Comparison of ENCODE assay signal across 18 cellular contexts in the genomic region with DNA sequence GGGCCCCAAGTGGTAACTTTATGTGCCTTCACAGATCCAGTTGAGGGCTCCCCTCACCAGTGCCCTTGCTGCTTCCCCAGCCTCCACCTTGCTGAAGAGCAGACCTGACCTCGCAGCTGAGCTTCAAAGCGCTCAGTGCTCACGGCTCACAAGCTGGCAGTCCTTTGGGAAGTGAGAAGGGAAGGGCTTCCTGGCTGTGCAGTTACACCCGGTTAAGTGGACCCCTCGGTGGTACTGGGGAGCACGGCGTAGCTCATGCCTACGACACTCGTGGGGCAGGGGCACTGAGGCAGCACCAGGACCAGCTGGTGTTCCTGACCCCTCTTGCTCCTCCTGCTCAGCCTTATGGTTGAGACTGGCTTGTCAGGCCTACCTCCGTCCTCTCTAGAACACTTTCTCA.
DNase-seq lines count a peak whose midpoint lies in the region; ATAC-seq and TF ChIP-seq lines count a peak whose summit lies in the region.
"Had no signal": no experiment of that assay in that cellular context is flagged by ENCODE, and none has a peak within 500 bp of the region (broad histone marks: within the 10 kb centered on the region; RNA-seq: fewer than 3 reads in every experiment).

No MANE protein-coding gene starts in this region.

- peak overlapping the region; percentile 91 for H3K18ac ChIP-seq in IMR-90 (ENCODE audit: low read depth, low read length)

- peak overlapping the region; percentile 75 for H2BK120ac ChIP-seq in IMR-90 (ENCODE audit: low read depth, low read length)

- no peaks in the 10 kb centered on the region for H3K27me3 Mint-ChIP-seq in chondrocyte (ENCODE audit: low read depth)
- no peaks in the 10 kb centered on the region for H3K27me3 Mint-ChIP-seq in T-cell
- H3K27me3 Mint-ChIP-seq in effector memory CD8-positive, alpha-beta T cell = no peaks in the 10 kb centered on the region

- H3K4me1 ChIP-seq in IMR-90 (ENCODE audit: control insufficient read depth, insufficient read depth, low read length) (peaks cover 26% of the 10 kb centered on the region), muscle layer of duodenum (ENCODE audit: control insufficient read depth in 1 of 2, insufficient read depth in 2 of 2, low read length in 2 of 2) (peaks cover 14 to 24% of the 10 kb centered on the region in 2 donors), rectal smooth muscle tissue (ENCODE audit: control insufficient read depth, insufficient read depth, low read length) (peaks cover 38% of the 10 kb centered on the region)
- H3K4me1 ChIP-seq: SJCRH30 had no signal

- H2BK5ac ChIP-seq in IMR-90 (ENCODE audit: low read depth, low read length, poor library complexity, severe bottlenecking) = peak overlapping the region; percentile 69

- H2BK20ac ChIP-seq in IMR-90 (ENCODE audit: low read depth, low read length) = peak overlapping the region; percentile 81

- CTCF ChIA-PET in IMR-90 (lab: Yijun Ruan, JAX) = interaction anchor here (1.7 kb wide), 1 partner anchor 8 kb away, joined by 3 read pairs; no protein-coding TSS in a partner anchor
- CTCF ChIA-PET in T-cell (lab: Charles Lee) = no interaction called here

- peak overlapping the region; percentile 93 for H2AK5ac ChIP-seq in IMR-90 (ENCODE audit: low read depth, low read length)

- TF ChIP-seq RAD21 in IMR-90 (IDR thresholded peaks at IDR 0.05; ENCODE audit: low read length) = no peak

- TF ChIP-seq POLR2A in IMR-90 (IDR thresholded peaks at IDR 0.05; ENCODE audit: low read depth, low read length) = no peak

- H4K8ac ChIP-seq in IMR-90 (ENCODE audit: low read depth in 2 of 2, low read length in 2 of 2) = peak overlapping the region; percentile 29 to 53; a peak in 2 of 4 replicates

- peak overlapping the region; percentile 82 for H4K91ac ChIP-seq in IMR-90 (ENCODE audit: insufficient read depth, low read depth, low read length)

- H3K4me3 Mint-ChIP-seq in chondrocyte (ENCODE audit: unreplicated experiment) = no peak overlapping the region
- H3K4me3 Mint-ChIP-seq in T-cell = no peak overlapping the region
- no peak overlapping the region for H3K4me3 Mint-ChIP-seq in effector memory CD8-positive, alpha-beta T cell
- H3K4me3 Mint-ChIP-seq: CD14-positive monocyte had no signal

- no peaks in the 10 kb centered on the region for H3K27me3 ChIP-seq in IMR-90 (ENCODE audit: control insufficient read depth, insufficient read depth, low read length)
- H3K27me3 ChIP-seq in muscle layer of duodenum (ENCODE audit: low read depth, low read length) = no peaks in the 10 kb centered on the region
- no peaks in the 10 kb centered on the region for H3K27me3 ChIP-seq in rectal smooth muscle tissue (ENCODE audit: control insufficient read depth, insufficient read depth, low read length)
- H3K27me3 ChIP-seq: MG63, SJCRH30 had no signal

- ATAC-seq in IMR-90 (ENCODE audit: low read depth) (no peak), T-cell (replicated peaks in 1 of 4) (no peak)
- no peak for ATAC-seq in effector memory CD8-positive, alpha-beta T cell (replicated peaks)

- H3K23ac ChIP-seq in IMR-90 (ENCODE audit: low read depth, low read length) = no peak overlapping the region

- intact Hi-C loops in IMR-90 (cut with micrococcal nuclease) = loop anchor here (10.0 kb wide), 3 partner anchors 351 to 771 kb away; a partner anchor contains a TSS

- DNase-seq in IMR-90 (no peak), chondrocyte (ENCODE audit: low spot score) (no peak), T-cell (no peak), epidermal melanocyte (ENCODE audit: insufficient read length, low spot score) (no peak)
- no peak for DNase-seq in stimulated activated naive CD4-positive, alpha-beta T cell (lab: John Stamatoyannopoulos, UW)
- DNase-seq in effector memory CD8-positive, alpha-beta T cell = no peak
- DNase-seq: COR-L47, DMS153, EL, MG63, NCI-H1105, NCI-H187 treated with DMSO at 0.1 percent for 48 hours, NCI-H446 treated with DMSO at 0.1 percent for 48 hours, NCI-H748 treated with DMSO at 0.1 percent for 48 hours, SJCRH30 had no signal

- H3K56ac ChIP-seq in IMR-90 (ENCODE audit: extremely low read depth, insufficient read depth, low read length) = no peak overlapping the region

- no peaks in the 10 kb centered on the region for H4K20me1 ChIP-seq in IMR-90 (ENCODE audit: insufficient read depth, low read length)

- POLR2A ChIA-PET in IMR-90 (lab: Charles Lee; ENCODE audit: unreplicated experiment) = interaction anchor here (1.1 kb wide), 1 partner anchor 24 kb away, joined by 3 read pairs; no protein-coding TSS in a partner anchor
- POLR2A ChIA-PET in T-cell (lab: Charles Lee) = no interaction called here

- peak overlapping the region; percentile 62; the same call in 1 of the 2 replicates for H3K14ac ChIP-seq in IMR-90 (replicated peaks; ENCODE audit: low read depth, low read length)

- peak overlapping the region; percentile 37 for H2AFZ ChIP-seq in IMR-90 (replicated peaks; ENCODE audit: low read length, poor library complexity)

- H3K9me3 ChIP-seq in IMR-90 (ENCODE audit: control insufficient read depth, insufficient read depth, low read length) = no peaks in the 10 kb centered on the region
- H3K9me3 ChIP-seq in muscle layer of duodenum (ENCODE audit: control insufficient read depth in 1 of 2, low read length in 2 of 2) = no peaks in the 10 kb centered on the region
- H3K9me3 ChIP-seq: MG63, SJCRH30 had no signal

- no peak overlapping the region for H3K4me2 ChIP-seq in IMR-90 (ENCODE audit: low read depth, low read length)

- H2AK9ac ChIP-seq in IMR-90 (replicated peaks; ENCODE audit: low read depth, low read length, poor library complexity) = no peak overlapping the region

- 94% methylated on average over 6 of the region's 10 CpGs; no CpG with 5 or more reads in 1 of the 2 experiments for WGBS in IMR-90 (ENCODE audit: extremely low coverage in 2 of 2, insufficient read length in 1 of 2), 2 experiments

- H3K27ac ChIP-seq in IMR-90 (ENCODE audit: insufficient read depth, low read length) (peak overlapping the region; percentile 17; the same call in 1 of the 2 replicates), muscle layer of duodenum (ENCODE audit: low read length) (peak overlapping the region; percentile 61), rectal smooth muscle tissue (ENCODE audit: low read depth, low read length) (peak overlapping the region; percentile 48)
- H3K27ac ChIP-seq: SJCRH30 had no signal

- H3K36me3 ChIP-seq in IMR-90 (ENCODE audit: control insufficient read depth, insufficient read depth, low read length) (no peaks in the 10 kb centered on the region), muscle layer of duodenum (ENCODE audit: control insufficient read depth in 1 of 2, insufficient read depth in 2 of 2, low read length in 2 of 2) (no peaks in the 10 kb centered on the region), rectal smooth muscle tissue (ENCODE audit: control insufficient read depth, insufficient read depth, low read length) (no peaks in the 10 kb centered on the region)
- H3K36me3 ChIP-seq: MG63, SJCRH30 had no signal

- H3K4ac ChIP-seq in IMR-90 (ENCODE audit: low read depth, low read length) = peak overlapping the region; percentile 84

- H3K36me3 Mint-ChIP-seq in chondrocyte (ENCODE audit: low read depth) (no peaks in the 10 kb centered on the region), T-cell (no peaks in the 10 kb centered on the region)
- H3K36me3 Mint-ChIP-seq in effector memory CD8-positive, alpha-beta T cell (ENCODE audit: insufficient read depth) = no peaks in the 10 kb centered on the region
- H3K36me3 Mint-ChIP-seq: CD14-positive monocyte had no signal

- no peak overlapping the region for H3K9ac ChIP-seq in IMR-90 (ENCODE audit: low read depth, low read length)
- H3K9ac ChIP-seq in rectal smooth muscle tissue (ENCODE audit: low read length) = no peak overlapping the region

- no peaks in the 10 kb centered on the region for H3K79me1 ChIP-seq in IMR-90 (ENCODE audit: low read depth in 1 of 2, low read length in 2 of 2)

- no peak for TF ChIP-seq CTCF in IMR-90 (conservative IDR thresholded peaks at IDR 0.05; ENCODE audit: low read depth, low read length)
- TF ChIP-seq CTCF in chondrocyte (IDR thresholded peaks at IDR 0.05) = no peak

- H3K9me1 ChIP-seq in IMR-90 (ENCODE audit: insufficient read depth, low read length) = peaks cover 9% of the 10 kb centered on the region; the same call in 1 of the 2 replicates

- H3K9me3 Mint-ChIP-seq in chondrocyte (ENCODE audit: low read depth) = no peaks in the 10 kb centered on the region
- H3K9me3 Mint-ChIP-seq in T-cell = no peaks in the 10 kb centered on the region
- no peaks in the 10 kb centered on the region for H3K9me3 Mint-ChIP-seq in effector memory CD8-positive, alpha-beta T cell
- H3K9me3 Mint-ChIP-seq: CD14-positive monocyte had no signal

- peak overlapping the region; percentile 74; the same call in 2 of the 3 replicates for H2BK15ac ChIP-seq in IMR-90 (ENCODE audit: low read depth, low read length)

- H4K5ac ChIP-seq in IMR-90 (ENCODE audit: low read depth, low read length) = peak overlapping the region; percentile 96

- dilution Hi-C loops in IMR-90 (cut with HindIII; ENCODE audit: low sequenced_read_pairs, unreplicated experiment) = no loop called here

- BruUV-seq in IMR-90 (replicated peaks; lab: Mats Ljungman, UMichigan) = no TSS peak

- peak overlapping the region; percentile 38 for H3K27ac Mint-ChIP-seq in chondrocyte (ENCODE audit: unreplicated experiment)
- no peak overlapping the region for H3K27ac Mint-ChIP-seq in T-cell
- no peak overlapping the region for H3K27ac Mint-ChIP-seq in effector memory CD8-positive, alpha-beta T cell

- H3K4me3 ChIP-seq in IMR-90 (ENCODE audit: insufficient read depth, low read depth, low read length) (no peak overlapping the region), muscle layer of duodenum (ENCODE audit: low read depth in 1 of 2, low read length in 2 of 2) (no peak overlapping the region), rectal smooth muscle tissue (ENCODE audit: low read length) (no peak overlapping the region)
- H3K4me3 ChIP-seq: MG63, SJCRH30 had no signal

- H3K4me1 Mint-ChIP-seq in chondrocyte (ENCODE audit: low read depth) = peaks cover 60% of the 10 kb centered on the region
- no peaks in the 10 kb centered on the region for H3K4me1 Mint-ChIP-seq in T-cell
- H3K4me1 Mint-ChIP-seq in effector memory CD8-positive, alpha-beta T cell (ENCODE audit: low read depth in 2 of 2) = peaks cover 0 to 5% of the 10 kb centered on the region in 2 donors

- in situ Hi-C loops in IMR-90 (cut with MboI; ENCODE audit: low sequenced_read_pairs) = no loop called here

TF ChIP-seq in IMR-90, 13 proteins besides CTCF, POLR2A, EP300 and RAD21 (continues in another document):
- TF ChIP-seq NFE2L2 (IDR thresholded peaks at IDR 0.05; ENCODE audit: low read depth, low read length) = no peak
- no peak for TF ChIP-seq RFX5 (IDR thresholded peaks at IDR 0.05; ENCODE audit: low read depth, low read length)
- no peak for TF ChIP-seq MXI1 (IDR thresholded peaks at IDR 0.05; ENCODE audit: borderline replicate concordance, low read depth, low read length)
- no peak for TF ChIP-seq MAFK (IDR thresholded peaks at IDR 0.05; ENCODE audit: low read depth, low read length)
- no peak for TF ChIP-seq CEBPB (IDR thresholded peaks at IDR 0.05; ENCODE audit: low read depth, low read length)
- TF ChIP-seq SMC3 (IDR thresholded peaks at IDR 0.05; ENCODE audit: low read depth, low read length) = no peak
- no peak for TF ChIP-seq FOS (IDR thresholded peaks at IDR 0.05; ENCODE audit: low read depth, low read length)
- TF ChIP-seq RCOR1 (IDR thresholded peaks at IDR 0.05; ENCODE audit: insufficient replicate concordance, low read length) = no peak
- no peak for TF ChIP-seq CHD1 (IDR thresholded peaks at IDR 0.05; ENCODE audit: low read depth, low read length)
